Comparison of ENCODE assay signal across 32 cellular contexts in the genomic region with DNA sequence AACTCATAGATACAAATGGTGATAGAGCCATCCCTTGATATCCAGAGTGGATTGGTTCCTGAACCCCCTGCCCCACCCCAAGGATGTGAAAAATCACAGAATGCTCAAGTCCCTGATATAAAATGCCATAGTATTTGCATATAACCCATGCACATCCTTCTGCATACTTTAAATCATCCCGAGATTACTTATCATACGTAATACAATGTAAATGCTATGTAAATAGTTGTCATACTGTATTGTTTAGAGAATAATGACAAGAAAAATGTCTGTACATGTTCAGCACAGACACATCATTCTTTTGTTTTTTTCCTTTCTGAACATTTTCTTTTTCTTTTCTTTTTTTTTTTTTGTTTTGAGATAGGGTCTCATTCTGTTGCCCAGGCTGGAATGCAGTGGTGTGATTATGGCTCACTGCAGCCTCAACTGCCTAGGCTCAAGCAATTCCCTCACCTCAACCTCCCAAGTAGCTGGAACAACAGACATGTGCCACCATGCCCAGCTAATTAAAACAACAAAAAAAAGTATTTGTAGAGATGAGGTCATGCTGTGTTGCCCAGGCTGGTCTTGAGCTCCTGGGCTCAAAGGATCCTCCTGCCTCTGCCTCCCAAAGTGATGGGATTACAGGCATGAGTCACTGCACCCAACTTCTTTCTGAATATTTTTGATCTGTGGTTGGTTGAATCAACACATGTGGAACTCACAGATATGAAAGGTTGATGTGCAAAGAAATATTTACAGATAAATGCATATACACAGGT. TPM values are rescaled to one million over a fixed set of nuclear protein-coding genes. Genes with fewer than 3 reads are reported as not detected.
A peak's percentile ranks its signal among the peaks of the same experiment; 100 is the strongest.
DNase-seq lines count a peak whose midpoint lies in the region; ATAC-seq, FAIRE-seq and TF ChIP-seq lines count a peak whose summit lies in the region.
"Had no signal": no experiment of that assay in that cellular context is flagged by ENCODE, and none has a peak within 500 bp of the region (broad histone marks: within the 10 kb centered on the region; RNA-seq: fewer than 3 reads in every experiment).

No MANE protein-coding gene starts in this region.

- no peaks in the 10 kb centered on the region for H3K79me2 ChIP-seq in HepG2 (ENCODE audit: insufficient read depth, low read length)

- CTCF ChIA-PET in HepG2 (lab: Yijun Ruan, JAX; ENCODE audit: low intra/inter-chr PET ratio, low total read pairs): no interaction called here

- H3K9me3 ChIP-seq in HepG2 (ENCODE audit: low read length) (no peaks in the 10 kb centered on the region), tibial artery (no peaks in the 10 kb centered on the region)
- H3K9me3 ChIP-seq: ovary, testis had no signal

- H4K20me1 ChIP-seq in HepG2 (ENCODE audit: insufficient read depth, low read length): no peaks in the 10 kb centered on the region

- WGBS in HepG2 (ENCODE audit: low lambda C conversion rate): 89% methylated on average over 2 of the region's 2 CpGs

- no peak for TF ChIP-seq CTCF in HepG2 (CRISPR knock-in tag; IDR thresholded peaks at IDR 0.05)
- no peak for TF ChIP-seq CTCF in tibial artery (IDR thresholded peaks at IDR 0.05)

- H3K4me3 ChIP-seq in HepG2 (replicated peaks in 1 of 3; ENCODE audit: insufficient read depth in 1 of 3, low read depth in 2 of 3, low read length in 3 of 3) (no peak overlapping the region), tibial artery (no peak overlapping the region)
- H3K4me3 ChIP-seq: coronary artery, GM23338, ovary, testis had no signal

- no peak for TF ChIP-seq POLR2A in HepG2 (IDR thresholded peaks at IDR 0.05; ENCODE audit: insufficient read depth in 1 of 2, low read depth in 2 of 2, low read length in 2 of 2)

- no peak for TF ChIP-seq RAD21 in HepG2 (CRISPR knock-in tag; IDR thresholded peaks at IDR 0.05)

- POLR2A ChIA-PET in HepG2 (lab: Yijun Ruan, JAX): interaction anchor here (1.4 kb wide), 1 partner anchor 19 kb away, joined by 8 read pairs; the partner anchor contains the start of gene SEPTIN11

- intact Hi-C loops in HepG2 (cut with micrococcal nuclease; ENCODE audit: unreplicated experiment) (no loop called here), tibial artery (cut with DNase I; ENCODE audit: low total_unique reads) (no loop called here)

- H3K9ac ChIP-seq in HepG2 (ENCODE audit: insufficient read depth, low read depth, low read length): no peak overlapping the region
- H3K9ac ChIP-seq: KMS-11 had no signal

- no peak for FAIRE-seq in HepG2 (lab: Jason Lieb, UNC)
- FAIRE-seq: A204.1, HTR-8/SVneo had no signal

- H2AFZ ChIP-seq in HepG2 (ENCODE audit: low read length): no peak overlapping the region
- H2AFZ ChIP-seq: GM23338 had no signal

- in situ Hi-C loops in HepG2 (cut with HindIII; ENCODE audit: extremely low pct_ligation_motif_present, low pct_unique_long_range_greater_than_20kb): no loop called here

- H3K36me3 ChIP-seq in HepG2 (replicated peaks in 1 of 2; ENCODE audit: control insufficient read depth in 1 of 2, insufficient read depth in 2 of 2, low read length in 2 of 2) (no peaks in the 10 kb centered on the region), tibial artery (no peaks in the 10 kb centered on the region)
- H3K36me3 ChIP-seq: ovary, WERI-Rb-1 had no signal

- H3K4me2 ChIP-seq in HepG2 (ENCODE audit: low read depth, low read length): 0 out of 2 replicates have a peak overlapping the region, but pooled peaks have one; percentile 4
- H3K4me2 ChIP-seq: GM23338, KMS-11 had no signal

- TF ChIP-seq EP300 in HepG2 (IDR thresholded peaks at IDR 0.05; ENCODE audit: low read depth in 2 of 2, low read length in 2 of 2) (no peak), HepG2 (CRISPR knock-in tag; IDR thresholded peaks at IDR 0.05; ENCODE audit: borderline replicate concordance) (no peak)

- H3K4me1 ChIP-seq in HepG2 (ENCODE audit: insufficient read depth, low read length): peaks cover 16% of the 10 kb centered on the region
- H3K4me1 ChIP-seq in tibial artery: no peaks in the 10 kb centered on the region
- H3K4me1 ChIP-seq: testis had no signal

- no TSS peak for BruUV-seq in HepG2 (replicated peaks; lab: Mats Ljungman, UMichigan)

- H3K27me3 ChIP-seq in HepG2 (ENCODE audit: control insufficient read depth in 1 of 2, insufficient read depth in 2 of 2, low read length in 2 of 2): no peaks in the 10 kb centered on the region
- H3K27me3 ChIP-seq in tibial artery: no peaks in the 10 kb centered on the region
- H3K27me3 ChIP-seq: ovary, testis had no signal

- peak; percentile 58 for DNase-seq in DMS53 (lab: John Stamatoyannopoulos, UW)
- DNase-seq in DMS53 treated with DMSO at 0.1 percent for 48 hours (lab: John Stamatoyannopoulos, UW; ENCODE audit: unreplicated experiment): no peak
- DNase-seq in LHCN-M2 (ENCODE audit: low read depth): peak; percentile 39
- DNase-seq in astrocyte of the hippocampus (ENCODE audit: low read depth, low spot score): peak; percentile 6
- no peak for DNase-seq in HepG2 (ENCODE audit: low spot score)
- DNase-seq in tibial artery: no peak
- no peak for DNase-seq in stimulated activated CD4-positive, alpha-beta T cell treated with anti-CD3 and anti-CD28 coated beads, Interleukin-12 subunit alpha, Interleukin-12 subunit beta, amount 100 ng/mL, for 4 hours
- DNase-seq: activated CD4-positive, alpha-beta T cell treated with anti-CD3 and anti-CD28 coated beads for 48 hours; activated effector memory CD4-positive, alpha-beta T cell treated with anti-CD3 and anti-CD28 coated beads, Interleukin-2, amount 50 U/mL, for 16 hours; activated T-cell treated with anti-CD3 and anti-CD28 coated beads, Interleukin-2, amount 50 U/mL, for 24 hours; anterior cingulate cortex; CD4-positive, CD25-positive, alpha-beta regulatory T cell; effector CD8-positive, alpha-beta T cell; GF-D8; glutamatergic neuron; NCI-H1417 treated with DMSO at 0.1 percent for 48 hours; NCI-H2081 treated with DMSO at 0.1 percent for 48 hours; NCI-H2227 treated with DMSO at 0.1 percent for 48 hours; NCI-H526 treated with DMSO at 0.1 percent for 48 hours; ovary; stimulated activated naive CD8-positive, alpha-beta T cell treated with anti-CD3 and anti-CD28 coated beads, Interleukin-15, Interleukin-2, amounts not matched to agents 100 U/mL and 50 U/mL, for 24 hours; T-helper 9 cell; testis; WERI-Rb-1 had no signal

- no peak overlapping the region for H3K27ac ChIP-seq in HepG2 (ENCODE audit: extremely low read length, insufficient read depth, low read length)
- H3K27ac ChIP-seq in tibial artery: no peak overlapping the region
- H3K27ac ChIP-seq: coronary artery, KMS-11, ovary, testis, WERI-Rb-1 had no signal

- ATAC-seq in HepG2 (peak; percentile 24; the same call in 1 of the 3 replicates), GM21619 (IDR thresholded peaks at IDR 0.05; ENCODE audit: unreplicated experiment) (no peak)
- ATAC-seq: GM23338; Panc1; stimulated activated naive CD8-positive, alpha-beta T cell treated with anti-CD3 and anti-CD28 coated beads, Interleukin-15, Interleukin-2, amounts not matched to agents 100 U/mL and 50 U/mL, for 24 hours had no signal

RNA-seq across cellular contexts. Expression of gene SEPTIN11, which starts 18.7 kb away (rescaled TPM):
- 188 and 202 TPM in 2 replicates for total RNA-seq in LHCN-M2 (2014; rRNA removed)
- 173 TPM for polyA plus RNA-seq in LHCN-M2 (2012)
- total RNA-seq in HepG2 (2016; rRNA removed; fragmentation: Illumina TruSeq; extraction: Trizol): 47.3 and 87.4 TPM in 2 replicates
- 10.8 TPM in 2 replicates for total RNA-seq in HepG2 (2016; cell fraction: cytosol; rRNA removed; fragmentation: Illumina TruSeq; extraction: Trizol; ENCODE audit: low read depth)
- total RNA-seq in HepG2 (2016; cell fraction: insoluble cytoplasmic fraction; rRNA removed; fragmentation: Illumina TruSeq; extraction: Trizol): 49.8 and 80.6 TPM in 2 replicates
- total RNA-seq in HepG2 (2016; cell fraction: membrane; rRNA removed; fragmentation: Illumina TruSeq; extraction: Trizol): 19.7 and 19.9 TPM in 2 replicates
- 41.4 and 41.7 TPM in 2 replicates for total RNA-seq in HepG2 (2016; cell fraction: nucleus; rRNA removed; fragmentation: Illumina TruSeq; extraction: Trizol)
- polyA plus RNA-seq in HepG2 (2011; rRNA removed): 19.8 and 28.9 TPM in 2 replicates
- polyA plus RNA-seq in HepG2 (2011; cell fraction: cytosol; rRNA removed): 13.4 and 18.3 TPM in 2 replicates
- polyA plus RNA-seq in HepG2 (2011; cell fraction: nucleus; rRNA removed): 6.3 and 10.6 TPM in 2 replicates
- 17.3 and 20.0 TPM in 2 replicates for polyA plus RNA-seq in HepG2 (2012)
- polyA plus RNA-seq in HepG2 (2016; cell fraction: cytosol; fragmentation: Illumina TruSeq; extraction: Trizol; ENCODE audit: low read depth): 1.9 and 2.0 TPM in 2 replicates
- polyA plus RNA-seq in HepG2 (2016; cell fraction: insoluble cytoplasmic fraction; fragmentation: Illumina TruSeq; extraction: Trizol; ENCODE audit: low read depth): 70.5 and 72.1 TPM in 2 replicates
- 6.4 and 8.0 TPM in 2 replicates for polyA plus RNA-seq in HepG2 (2016; cell fraction: membrane; fragmentation: Illumina TruSeq; extraction: Trizol; ENCODE audit: low read depth)
- polyA plus RNA-seq in HepG2 (2016; cell fraction: nucleus; fragmentation: Illumina TruSeq; extraction: Trizol; ENCODE audit: insufficient read depth, low read depth): 29.0 and 42.3 TPM in 2 replicates
- polyA minus RNA-seq in HepG2 (2011; rRNA and poly(A)+ RNA removed; ENCODE audit: low replicate concordance): 5.8 and 22.8 TPM in 2 replicates
- polyA minus RNA-seq in HepG2 (2011; cell fraction: cytosol; rRNA and poly(A)+ RNA removed): 26.1 and 31.4 TPM in 2 replicates
- 51.4 and 52.1 TPM in 2 replicates for polyA minus RNA-seq in HepG2 (2011; cell fraction: nucleus; rRNA and poly(A)+ RNA removed)

RNA-seq across cellular contexts. Expression of gene SOWAHB, which starts 33.0 kb away (rescaled TPM):
- total RNA-seq in LHCN-M2 (2014; rRNA removed) (not detected in 2 replicates), HepG2 (2016; rRNA removed; fragmentation: Illumina TruSeq; extraction: Trizol) (0.27 and 0.51 TPM in 2 replicates)
- 0.04 TPM for polyA plus RNA-seq in LHCN-M2 (2012)
- total RNA-seq in HepG2 (2016; cell fraction: cytosol; rRNA removed; fragmentation: Illumina TruSeq; extraction: Trizol; ENCODE audit: low read depth): not detected in 2 replicates
- 0.49 and 0.69 TPM in 2 replicates for total RNA-seq in HepG2 (2016; cell fraction: insoluble cytoplasmic fraction; rRNA removed; fragmentation: Illumina TruSeq; extraction: Trizol)
- 0.22 and 0.28 TPM in 2 replicates for total RNA-seq in HepG2 (2016; cell fraction: membrane; rRNA removed; fragmentation: Illumina TruSeq; extraction: Trizol)
- total RNA-seq in HepG2 (2016; cell fraction: nucleus; rRNA removed; fragmentation: Illumina TruSeq; extraction: Trizol): 0.41 and 0.56 TPM in 2 replicates
- polyA plus RNA-seq in HepG2 (2011; rRNA removed): 0.12 and 0.24 TPM in 2 replicates
- 0.08 and 0.26 TPM in 2 replicates for polyA plus RNA-seq in HepG2 (2011; cell fraction: cytosol; rRNA removed)
- polyA plus RNA-seq in HepG2 (2011; cell fraction: nucleus; rRNA removed): 0.28 and 0.29 TPM in 2 replicates
- polyA plus RNA-seq in HepG2 (2012): 0.05 and 0.08 TPM in 2 replicates
- polyA plus RNA-seq in HepG2 (2016; cell fraction: cytosol; fragmentation: Illumina TruSeq; extraction: Trizol; ENCODE audit: low read depth): not detected in 2 replicates
- 0.24 and 0.35 TPM in 2 replicates for polyA plus RNA-seq in HepG2 (2016; cell fraction: insoluble cytoplasmic fraction; fragmentation: Illumina TruSeq; extraction: Trizol; ENCODE audit: low read depth)
- 0.06 TPM in 1 of 2 replicates, not detected in the other for polyA plus RNA-seq in HepG2 (2016; cell fraction: membrane; fragmentation: Illumina TruSeq; extraction: Trizol; ENCODE audit: low read depth)
- 0.23 and 0.32 TPM in 2 replicates for polyA plus RNA-seq in HepG2 (2016; cell fraction: nucleus; fragmentation: Illumina TruSeq; extraction: Trizol; ENCODE audit: insufficient read depth, low read depth)
- 0.20 TPM in 1 of 2 replicates, not detected in the other for polyA minus RNA-seq in HepG2 (2011; rRNA and poly(A)+ RNA removed; ENCODE audit: low replicate concordance)
- 0.44 and 0.49 TPM in 2 replicates for polyA minus RNA-seq in HepG2 (2011; cell fraction: cytosol; rRNA and poly(A)+ RNA removed)
- polyA minus RNA-seq in HepG2 (2011; cell fraction: nucleus; rRNA and poly(A)+ RNA removed): 0.26 and 0.75 TPM in 2 replicates
- total RNA-seq: CD4-positive, CD25-positive, alpha-beta regulatory T cell had no signal
- polyA plus RNA-seq: CD4-positive, CD25-positive, alpha-beta regulatory T cell; neural cell had no signal

Comparison
In these comparisons a context has a peak if more than half of its experiments do, and no peak if none do; other contexts are left out.
1. DNase-seq: peak in DMS53 (single experiment), LHCN-M2 (single experiment) and astrocyte of the hippocampus (single experiment); none in DMS53 treated with DMSO at 0.1 percent for 48 hours (single experiment), HepG2 (single experiment), tibial artery (0 of 2) and stimulated activated CD4-positive, alpha-beta T cell treated with anti-CD3 and anti-CD28 coated beads, Interleukin-12 subunit alpha, Interleukin-12 subunit beta, amount 100 ng/mL, for 4 hours (single experiment).